ENCODE assay signal across 1 cellular context in genomic region chr6:3869632-3870527, GRCh38.
TF ChIP-seq lines count a peak whose summit lies in the region.

No MANE protein-coding gene starts in this region.

TF ChIP-seq in HepG2, 621 proteins besides CTCF, POLR2A, EP300 and RAD21 (continued from another document and continues in another):
- TF ChIP-seq NFIC (IDR thresholded peaks at IDR 0.05; ENCODE audit: low read length): peak; percentile 75
- no peak for TF ChIP-seq AKAP8 (CRISPR knock-in tag; IDR thresholded peaks at IDR 0.05)
- TF ChIP-seq GFI1 (CRISPR knock-in tag; IDR thresholded peaks at IDR 0.05; ENCODE audit: borderline replicate concordance): peak; percentile 90
- no peak for TF ChIP-seq ZBTB7A (CRISPR knock-in tag; IDR thresholded peaks at IDR 0.05)
- TF ChIP-seq ZSCAN29 (CRISPR knock-in tag; conservative IDR thresholded peaks at IDR 0.05): 0 out of 2 replicates have a peak, but pooled peaks have one; percentile 32
- no peak for TF ChIP-seq ZNF672 (CRISPR knock-in tag; IDR thresholded peaks at IDR 0.05)
- TF ChIP-seq ZBTB26 (CRISPR knock-in tag; IDR thresholded peaks at IDR 0.05; ENCODE audit: borderline replicate concordance): no peak
- TF ChIP-seq MYNN (CRISPR knock-in tag; IDR thresholded peaks at IDR 0.05; ENCODE audit: low read depth): no peak
- TF ChIP-seq ZBTB8A (CRISPR knock-in tag; IDR thresholded peaks at IDR 0.05; ENCODE audit: borderline replicate concordance, low read depth): no peak
- 0 out of 2 replicates have a peak, but pooled peaks have one; percentile 46 for TF ChIP-seq ZNF230 (CRISPR knock-in tag; IDR thresholded peaks at IDR 0.05)
- TF ChIP-seq SKIL (CRISPR knock-in tag; IDR thresholded peaks at IDR 0.05; ENCODE audit: borderline replicate concordance): peak; percentile 56; the same call in 1 of the 2 replicates
- TF ChIP-seq, protein P1, sequence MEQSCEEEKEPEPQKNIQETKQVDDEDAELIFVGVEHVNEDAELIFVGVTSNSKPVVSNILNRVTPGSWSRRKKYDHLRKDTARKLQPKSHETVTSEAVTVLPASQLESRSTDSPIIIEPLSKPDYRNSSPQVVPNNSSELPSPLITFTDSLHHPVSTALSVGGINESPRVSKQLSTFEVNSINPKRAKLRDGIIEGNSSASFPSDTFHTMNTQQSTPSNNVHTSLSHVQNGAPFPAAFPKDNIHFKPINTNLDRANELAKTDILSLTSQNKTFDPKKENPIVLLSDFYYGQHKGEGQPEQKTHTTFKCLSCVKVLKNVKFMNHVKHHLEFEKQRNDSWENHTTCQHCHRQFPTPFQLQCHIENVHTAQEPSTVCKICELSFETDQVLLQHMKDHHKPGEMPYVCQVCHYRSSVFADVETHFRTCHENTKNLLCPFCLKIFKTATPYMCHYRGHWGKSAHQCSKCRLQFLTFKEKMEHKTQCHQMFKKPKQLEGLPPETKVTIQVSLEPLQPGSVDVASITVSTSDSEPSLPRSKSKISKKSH (CRISPR knock-in tag; IDR thresholded peaks at IDR 0.05; ENCODE audit: borderline replicate concordance): no peak
- TF ChIP-seq EHMT2 (IDR thresholded peaks at IDR 0.05; ENCODE audit: borderline replicate concordance, low read depth, low read length): peak; percentile 71
- TF ChIP-seq RARA (CRISPR knock-in tag; IDR thresholded peaks at IDR 0.05): peak; percentile 76
- TF ChIP-seq, protein P2, sequence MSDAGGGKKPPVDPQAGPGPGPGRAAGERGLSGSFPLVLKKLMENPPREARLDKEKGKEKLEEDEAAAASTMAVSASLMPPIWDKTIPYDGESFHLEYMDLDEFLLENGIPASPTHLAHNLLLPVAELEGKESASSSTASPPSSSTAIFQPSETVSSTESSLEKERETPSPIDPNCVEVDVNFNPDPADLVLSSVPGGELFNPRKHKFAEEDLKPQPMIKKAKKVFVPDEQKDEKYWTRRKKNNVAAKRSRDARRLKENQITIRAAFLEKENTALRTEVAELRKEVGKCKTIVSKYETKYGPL (CRISPR knock-in tag; IDR thresholded peaks at IDR 0.05): no peak
- TF ChIP-seq PITX1 (CRISPR knock-in tag; IDR thresholded peaks at IDR 0.05): peak; percentile 49
- no peak for TF ChIP-seq KIAA2018 (CRISPR knock-in tag; IDR thresholded peaks at IDR 0.05; ENCODE audit: borderline replicate concordance)
- no peak for TF ChIP-seq ZZZ3 (CRISPR knock-in tag; IDR thresholded peaks at IDR 0.05; ENCODE audit: borderline replicate concordance)
- no peak for TF ChIP-seq CHCHD3 (CRISPR knock-in tag; IDR thresholded peaks at IDR 0.05)
- no peak for TF ChIP-seq ZNF713 (CRISPR knock-in tag; IDR thresholded peaks at IDR 0.05)
- 0 out of 2 replicates have a peak, but pooled peaks have one; percentile 31 for TF ChIP-seq ZNF550 (CRISPR knock-in tag; IDR thresholded peaks at IDR 0.05; ENCODE audit: borderline replicate concordance)
- TF ChIP-seq KAT2B (IDR thresholded peaks at IDR 0.05; ENCODE audit: borderline replicate concordance, low read depth, low read length): no peak
- TF ChIP-seq ZNF160 (CRISPR knock-in tag; IDR thresholded peaks at IDR 0.05): no peak; the same call in 1 of the 2 replicates
- no peak; the same call in 1 of the 2 replicates for TF ChIP-seq ZNF619 (CRISPR knock-in tag; IDR thresholded peaks at IDR 0.05)
- no peak for TF ChIP-seq NFYB (CRISPR knock-in tag; IDR thresholded peaks at IDR 0.05)
- no peak for TF ChIP-seq ZSCAN22 (CRISPR knock-in tag; IDR thresholded peaks at IDR 0.05)
- no peak; the same call in 1 of the 2 replicates for TF ChIP-seq CHD4 (IDR thresholded peaks at IDR 0.05; ENCODE audit: borderline replicate concordance, low read length)
- TF ChIP-seq, protein P3, sequence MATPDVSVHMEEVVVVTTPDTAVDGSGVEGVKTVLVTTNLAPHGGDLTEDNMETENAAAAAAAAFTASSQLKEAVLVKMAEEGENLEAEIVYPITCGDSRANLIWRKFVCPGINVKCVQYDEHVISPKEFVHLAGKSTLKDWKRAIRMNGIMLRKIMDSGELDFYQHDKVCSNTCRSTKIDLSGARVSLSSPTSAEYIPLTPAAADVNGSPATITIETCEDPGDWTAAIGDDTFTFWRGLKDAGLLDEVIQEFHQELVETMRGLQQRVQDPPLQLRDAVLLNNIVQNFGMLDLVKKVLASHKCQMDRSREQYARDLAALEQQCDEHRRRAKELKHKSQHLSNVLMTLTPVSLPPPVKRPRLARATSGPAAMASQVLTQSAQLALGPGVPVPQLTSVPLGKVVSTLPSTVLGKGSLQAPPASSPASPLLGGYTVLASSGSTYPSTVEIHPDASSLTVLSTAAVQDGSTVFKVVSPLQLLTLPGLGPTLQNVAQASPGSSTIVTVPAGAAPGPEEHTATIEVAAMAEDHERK (CRISPR knock-in tag; IDR thresholded peaks at IDR 0.05; ENCODE audit: low read depth): no peak
- no peak for TF ChIP-seq PCBP1 (IDR thresholded peaks at IDR 0.05; ENCODE audit: borderline replicate concordance, low read depth, low read length)
- no peak for TF ChIP-seq ZFX (CRISPR knock-in tag; IDR thresholded peaks at IDR 0.05; ENCODE audit: low read depth)
- TF ChIP-seq ZBTB21 (CRISPR knock-in tag; IDR thresholded peaks at IDR 0.05): peak; percentile 1; the same call in 1 of the 2 replicates
- TF ChIP-seq HNRNPK (IDR thresholded peaks at IDR 0.05; ENCODE audit: low read depth, low read length, poor library complexity, severe bottlenecking): no peak
- TF ChIP-seq FOSL1 (CRISPR knock-in tag; IDR thresholded peaks at IDR 0.05; ENCODE audit: borderline replicate concordance): peak; percentile 40; the same call in 1 of the 2 replicates
- TF ChIP-seq E2F1 (CRISPR knock-in tag; IDR thresholded peaks at IDR 0.05): no peak
- no peak; the same call in 1 of the 2 replicates for TF ChIP-seq FOXO1 (CRISPR knock-in tag; IDR thresholded peaks at IDR 0.05)
- peak; percentile 39; the same call in 1 of the 2 replicates for TF ChIP-seq ZNF564 (CRISPR knock-in tag; IDR thresholded peaks at IDR 0.05)
- TF ChIP-seq ELF4 (CRISPR knock-in tag; IDR thresholded peaks at IDR 0.05; ENCODE audit: borderline replicate concordance): 0 out of 2 replicates have a peak, but pooled peaks have one; percentile 37
- TF ChIP-seq GATAD2A (CRISPR knock-in tag; IDR thresholded peaks at IDR 0.05): peak; percentile 92
- no peak for TF ChIP-seq ZKSCAN5 (CRISPR knock-in tag; IDR thresholded peaks at IDR 0.05)
- TF ChIP-seq POLR2AphosphoS2 (IDR thresholded peaks at IDR 0.05; ENCODE audit: low read depth, low read length): no peak
- no peak for TF ChIP-seq ZXDC (CRISPR knock-in tag; IDR thresholded peaks at IDR 0.05)
